17 cellular contexts compared by ENCODE assay signal in the genomic region with DNA sequence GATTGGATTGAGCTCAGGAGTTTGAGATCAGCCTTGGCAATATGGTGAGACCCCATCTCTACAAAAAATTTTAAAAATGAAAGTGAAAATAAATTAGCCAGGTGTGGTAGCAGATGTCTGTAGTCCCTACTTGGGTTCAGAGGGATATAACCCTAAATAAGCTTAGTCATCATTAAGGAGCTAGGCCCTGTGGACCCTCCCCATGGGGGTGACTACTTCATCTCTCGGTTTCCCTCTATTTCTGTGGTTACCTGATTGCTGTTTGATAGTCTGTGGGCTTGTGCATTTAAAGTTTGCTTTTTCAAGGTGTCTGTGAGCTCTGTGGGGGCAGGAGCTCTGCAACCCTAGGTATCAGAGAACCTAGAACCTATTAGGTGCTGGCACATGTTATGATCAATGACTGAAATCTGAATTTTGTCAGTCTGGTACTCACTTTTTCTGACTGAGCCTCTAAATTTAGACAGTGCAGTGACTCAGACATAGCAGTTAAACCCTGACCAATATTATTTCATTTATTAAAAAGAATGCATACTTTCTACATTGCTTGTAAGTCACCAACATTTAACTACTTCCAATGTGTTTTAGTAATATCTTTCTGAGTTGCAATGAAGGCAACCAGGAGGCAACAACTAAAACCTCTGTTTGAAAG. TPM values are rescaled to one million over a fixed set of nuclear protein-coding genes. Genes with fewer than 3 reads are reported as not detected.
DNase-seq lines count a peak whose midpoint lies in the region; ATAC-seq and TF ChIP-seq lines count a peak whose summit lies in the region.
"Had no signal": no experiment of that assay in that cellular context is flagged by ENCODE, and none has a peak within 500 bp of the region (broad histone marks: within the 10 kb centered on the region; RNA-seq: fewer than 3 reads in every experiment).

No MANE protein-coding gene starts in this region.

- no peak overlapping the region for H3K4me3 ChIP-seq in AG04449 (ENCODE audit: low read depth, low read length)
- H3K4me3 ChIP-seq in fibroblast of mammary gland (ENCODE audit: control insufficient read depth, low read depth, low read length) = no peak overlapping the region
- no peak overlapping the region for H3K4me3 ChIP-seq in Peyer's patch
- no peak overlapping the region for H3K4me3 ChIP-seq in lower leg skin (ENCODE audit: low read depth, poor library complexity, severe bottlenecking)
- H3K4me3 ChIP-seq: gastroesophageal sphincter had no signal

- WGBS in lower leg skin, 2 donors = 84 to 93% methylated on average over 1 of the region's 1 CpG

- no peaks in the 10 kb centered on the region for H3K27me3 ChIP-seq in Peyer's patch
- H3K27me3 ChIP-seq: gastroesophageal sphincter had no signal

- TF ChIP-seq CTCF in AG04449 (IDR thresholded peaks at IDR 0.05; ENCODE audit: insufficient read depth, low read length, missing control alignments) (no peak), fibroblast of mammary gland (conservative IDR thresholded peaks at IDR 0.05; ENCODE audit: control insufficient read depth, insufficient read depth, low read depth, low read length) (no peak), Peyer's patch (IDR thresholded peaks at IDR 0.05) (no peak), lower leg skin (IDR thresholded peaks at IDR 0.05) (no peak)

- peak overlapping the region; percentile 57 for H3K27ac Mint-ChIP-seq in T-helper 2 cell treated with Interferon-gamma antibody and Interleukin-4, amounts not matched to agents 5 μg/mL and 100 μg/mL, for 36 hours
- H3K27ac Mint-ChIP-seq: stimulated activated naive B cell treated with anti-CD40 and anti-IgM and Interleukin-4, amounts not matched to agents 10 μg/mL and 1 μg/mL and 100 μg/mL, for 72 hours had no signal

- H3K36me3 Mint-ChIP-seq in T-helper 2 cell treated with Interferon-gamma antibody and Interleukin-4, amounts not matched to agents 5 μg/mL and 100 μg/mL, for 36 hours (ENCODE audit: low read depth) = peaks cover 64% of the 10 kb centered on the region

- peaks cover 24% of the 10 kb centered on the region for H3K4me1 Mint-ChIP-seq in T-helper 2 cell treated with Interferon-gamma antibody and Interleukin-4, amounts not matched to agents 5 μg/mL and 100 μg/mL, for 36 hours (ENCODE audit: low read depth)

- DNase-seq in AG04449 (ENCODE audit: low read depth, low spot score) (peak; percentile 36), ELR (ENCODE audit: low read depth) (peak; percentile 58), fibroblast of mammary gland (ENCODE audit: low read depth) (peak; percentile 59), Peyer's patch (no peak), lower leg skin (ENCODE audit: low spot score in 2 of 2) (no peak), SW480 (ENCODE audit: low spot score) (no peak)
- no peak for DNase-seq in T-helper 2 cell treated with Interferon-gamma antibody and Interleukin-4, amounts not matched to agents 5 μg/mL and 100 μg/mL, for 36 hours (ENCODE audit: low spot score)
- DNase-seq: C1 segment of cervical spinal cord; DMS79 treated with DMSO at 0.1 percent for 48 hours; SHP77; stimulated activated naive B cell treated with anti-CD40 and anti-IgM and Interleukin-4, amounts not matched to agents 10 μg/mL and 1 μg/mL and 100 μg/mL, for 72 hours had no signal

- no peak overlapping the region for H3K27ac ChIP-seq in Peyer's patch
- H3K27ac ChIP-seq: gastroesophageal sphincter had no signal

- POLR2A ChIA-PET in AG04449 (lab: Yijun Ruan, JAX) = no interaction called here

- H3K27me3 Mint-ChIP-seq in T-helper 2 cell treated with Interferon-gamma antibody and Interleukin-4, amounts not matched to agents 5 μg/mL and 100 μg/mL, for 36 hours (ENCODE audit: low read depth) = no peaks in the 10 kb centered on the region
- H3K27me3 Mint-ChIP-seq: stimulated activated naive B cell treated with anti-CD40 and anti-IgM and Interleukin-4, amounts not matched to agents 10 μg/mL and 1 μg/mL and 100 μg/mL, for 72 hours had no signal

- H3K4me1 ChIP-seq in Peyer's patch = no peaks in the 10 kb centered on the region

- ATAC-seq in HG02884 (IDR thresholded peaks at IDR 0.05; ENCODE audit: unreplicated experiment) = no peak
- ATAC-seq: gastroesophageal sphincter; stimulated activated naive B cell treated with anti-CD40 and anti-IgM and Interleukin-4, amounts not matched to agents 10 μg/mL and 1 μg/mL and 100 μg/mL, for 72 hours had no signal

- no peak overlapping the region for H3K4me3 Mint-ChIP-seq in T-helper 2 cell treated with Interferon-gamma antibody and Interleukin-4, amounts not matched to agents 5 μg/mL and 100 μg/mL, for 36 hours
- H3K4me3 Mint-ChIP-seq: stimulated activated naive B cell treated with anti-CD40 and anti-IgM and Interleukin-4, amounts not matched to agents 10 μg/mL and 1 μg/mL and 100 μg/mL, for 72 hours had no signal

- TF ChIP-seq POLR2A in Peyer's patch (IDR thresholded peaks at IDR 0.05) (no peak), lower leg skin (IDR thresholded peaks at IDR 0.05) (no peak)

- intact Hi-C loops in lower leg skin (cut with DNase I; ENCODE audit: low total_unique reads) = no loop called here

- no peaks in the 10 kb centered on the region for H3K9me3 ChIP-seq in Peyer's patch
- H3K9me3 ChIP-seq: gastroesophageal sphincter had no signal

- peaks cover 0 to 6% (median 0%) of the 10 kb centered on the region in 3 donors for H3K36me3 ChIP-seq in Peyer's patch

- CTCF ChIA-PET in AG04449 (lab: Yijun Ruan, JAX) = interaction anchor here (1.7 kb wide), 1 partner anchor 9 kb away, joined by 5 read pairs; no protein-coding TSS in a partner anchor

- no peaks in the 10 kb centered on the region for H3K9me3 Mint-ChIP-seq in T-helper 2 cell treated with Interferon-gamma antibody and Interleukin-4, amounts not matched to agents 5 μg/mL and 100 μg/mL, for 36 hours
- H3K9me3 Mint-ChIP-seq: stimulated activated naive B cell treated with anti-CD40 and anti-IgM and Interleukin-4, amounts not matched to agents 10 μg/mL and 1 μg/mL and 100 μg/mL, for 72 hours had no signal

RNA-seq across cellular contexts. Expression of gene CUZD1, which starts 8.1 kb away (rescaled TPM):
- total RNA-seq in Peyer's patch (10 to 100 TPM in 1 of 4 donors, 1 to 10 TPM in 1, under 1 TPM in 2; 0.35 to 11.6 (median 1.5) TPM), lower leg skin (under 1 TPM; 0.13 to 0.88 (median 0.54) TPM)

RNA-seq across cellular contexts. Expression of gene FAM24B, which starts 25.6 kb away (rescaled TPM):
- 1 to 10 TPM; 3.7 to 6.0 (median 4.9) TPM for total RNA-seq in Peyer's patch
- 1 to 10 TPM; 1.4 to 5.3 (median 4.0) TPM for total RNA-seq in lower leg skin

RNA-seq across cellular contexts. Expression of gene FAM24A, which starts 56.6 kb away (rescaled TPM):
- not detected for total RNA-seq in Peyer's patch
- total RNA-seq in lower leg skin = not detected
- total RNA-seq: activated CD8-positive, alpha-beta memory T cell treated with anti-CD3 and anti-CD28 coated beads for 36 hours; bronchial epithelial cell; gastroesophageal sphincter; H4; skeletal muscle tissue had no signal

Comparison
In these comparisons a context has a peak if more than half of its experiments do, and no peak if none do; other contexts are left out.
1. DNase-seq: peak in AG04449 (single experiment), ELR (single experiment) and fibroblast of mammary gland (single experiment); none in T-helper 2 cell treated with Interferon-gamma antibody and Interleukin-4, amounts not matched to agents 5 μg/mL and 100 μg/mL, for 36 hours (single experiment), Peyer's patch (0 of 3), lower leg skin (0 of 2) and SW480 (single experiment).